ENCODE assay signal across 13 cellular contexts in the genomic region with DNA sequence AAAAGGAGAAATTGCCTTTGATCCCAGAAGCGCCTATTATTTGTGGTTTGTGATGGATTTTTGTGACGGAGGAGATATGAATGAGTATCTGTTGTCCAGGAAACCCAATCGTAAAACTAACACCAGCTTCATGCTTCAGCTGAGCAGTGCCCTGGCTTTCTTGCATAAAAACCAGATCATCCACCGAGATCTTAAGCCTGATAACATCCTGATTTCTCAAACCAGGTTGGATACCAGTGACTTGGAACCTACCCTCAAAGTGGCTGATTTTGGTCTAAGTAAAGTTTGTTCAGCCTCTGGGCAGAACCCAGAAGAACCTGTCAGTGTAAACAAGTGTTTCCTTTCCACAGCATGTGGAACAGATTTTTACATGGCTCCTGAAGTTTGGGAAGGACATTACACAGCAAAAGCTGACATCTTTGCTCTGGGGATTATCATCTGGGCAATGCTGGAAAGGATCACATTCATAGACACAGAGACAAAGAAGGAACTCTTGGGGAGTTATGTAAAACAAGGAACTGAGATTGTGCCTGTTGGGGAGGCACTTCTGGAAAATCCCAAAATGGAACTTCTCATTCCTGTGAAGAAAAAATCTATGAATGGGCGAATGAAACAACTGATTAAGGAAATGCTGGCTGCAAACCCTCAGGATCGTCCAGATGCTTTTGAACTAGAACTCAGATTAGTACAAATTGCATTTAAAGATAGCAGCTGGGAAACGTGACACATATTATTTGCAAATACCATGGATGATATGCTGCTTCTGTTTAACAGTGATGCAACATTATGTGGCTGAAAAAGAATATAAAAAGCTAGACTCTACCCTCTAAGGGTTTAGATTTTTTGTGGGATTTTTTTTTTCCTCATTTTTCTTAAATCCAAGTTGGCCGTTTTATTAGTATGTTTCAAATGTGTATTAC. TPM values are rescaled to one million over a fixed set of nuclear protein-coding genes. Genes with fewer than 3 reads are reported as not detected.
A peak's percentile ranks its signal among the peaks of the same experiment; 100 is the strongest.
DNase-seq lines count a peak whose midpoint lies in the region; ATAC-seq, FAIRE-seq and TF ChIP-seq lines count a peak whose summit lies in the region.
"Had no signal": no experiment of that assay in that cellular context is flagged by ENCODE, and none has a peak within 500 bp of the region (broad histone marks: within the 10 kb centered on the region; RNA-seq: fewer than 3 reads in every experiment).

No MANE protein-coding gene starts in this region.

- DNase-seq in CD4-positive, alpha-beta memory T cell: no peak
- peak; percentile 73 for DNase-seq in HFFc6
- no peak for DNase-seq in body of pancreas
- DNase-seq in pancreas: no peak
- no peak for DNase-seq in cortex of kidney (lab: John Stamatoyannopoulos, UW)
- no peak for DNase-seq in stimulated activated CD4-positive, alpha-beta T cell treated with anti-CD3 and anti-CD28 coated beads, Interleukin-2, amount 100 ng/mL, for 24 hours
- no peak for DNase-seq in stimulated activated naive CD4-positive, alpha-beta T cell treated with Interleukin-2 at 50 U/mL for 16 hours (lab: John Stamatoyannopoulos, UW)
- DNase-seq in ecto neural progenitor cell (ENCODE audit: low spot score): no peak
- DNase-seq: activated naive CD8-positive, alpha-beta T cell treated with anti-CD3 and anti-CD28 coated beads, Interleukin-2, amount 10 ng/mL, durations not matched to agents 7 days and 5 days; NCI-H446 treated with DMSO at 0.1 percent for 48 hours; stimulated activated naive CD4-positive, alpha-beta T cell had no signal

- H3K36me3 ChIP-seq in CD4-positive, alpha-beta memory T cell (ENCODE audit: insufficient read depth, low read length): peaks cover 15% of the 10 kb centered on the region
- H3K36me3 ChIP-seq in body of pancreas (replicated peaks in 1 of 2; ENCODE audit: insufficient read depth in 1 of 2, low read depth in 2 of 2) (no peaks in the 10 kb centered on the region), pancreas (no peaks in the 10 kb centered on the region)

- H3K9me3 ChIP-seq in CD4-positive, alpha-beta memory T cell (ENCODE audit: control insufficient read depth in 1 of 2, low read length in 2 of 2): no peaks in the 10 kb centered on the region
- H3K9me3 ChIP-seq in body of pancreas (no peaks in the 10 kb centered on the region), pancreas (no peaks in the 10 kb centered on the region)

- intact Hi-C loops in CD4-positive, alpha-beta memory T cell (cut with micrococcal nuclease): loop anchor here (10.0 kb wide), 1 partner anchor 877 kb away; a partner anchor contains a TSS
- intact Hi-C loops in body of pancreas (cut with DNase I): no loop called here
- intact Hi-C loops in pancreas (cut with DNase I): no loop called here

- no peak for ATAC-seq in body of pancreas
- peak in 2 of 4 donors; percentile 17 to 22 for ATAC-seq in pancreas

- H3K27ac ChIP-seq in CD4-positive, alpha-beta memory T cell (ENCODE audit: low read depth, low read length): no peak overlapping the region
- peak overlapping the region in 3 of 4 donors; percentile 48 to 90 (median 69) for H3K27ac ChIP-seq in body of pancreas
- H3K27ac ChIP-seq in pancreas: peak overlapping the region in 2 of 4 donors; percentile 54 to 70

- H3K27ac Mint-ChIP-seq in CD4-positive, alpha-beta memory T cell: peak overlapping the region in 4 of 7 donors; percentile 13 to 83 (median 38)
- H3K27ac Mint-ChIP-seq in HFFc6: peak overlapping the region; percentile 86
- H3K27ac Mint-ChIP-seq: activated naive CD8-positive, alpha-beta T cell treated with anti-CD3 and anti-CD28 coated beads, Interleukin-2, amount 10 ng/mL, durations not matched to agents 7 days and 5 days had no signal

- POLR2A ChIA-PET in CD4-positive, alpha-beta memory T cell (lab: Charles Lee; ENCODE audit: partially characterized antibody): interaction anchor here (1.1 to 9.5 kb wide), 5 partner anchors 10 to 310 kb away, joined by 3 to 189 read pairs (median 4); a partner anchor contains a TSS

- no peak overlapping the region for H3K4me3 Mint-ChIP-seq in CD4-positive, alpha-beta memory T cell
- peak overlapping the region; percentile 50 for H3K4me3 Mint-ChIP-seq in HFFc6
- H3K4me3 Mint-ChIP-seq: activated naive CD8-positive, alpha-beta T cell treated with anti-CD3 and anti-CD28 coated beads, Interleukin-2, amount 10 ng/mL, durations not matched to agents 7 days and 5 days had no signal

- CTCF ChIA-PET in CD4-positive, alpha-beta memory T cell (lab: Charles Lee; ENCODE audit: partially characterized antibody): interaction anchor here (0.7 to 11.2 kb wide), 6 partner anchors 10 to 112 kb away, joined by 3 to 199 read pairs (median 5); a partner anchor contains a TSS

- peak; percentile 64 for FAIRE-seq in pancreas (lab: Jason Lieb, UNC)

- no peak overlapping the region for H3K4me3 ChIP-seq in CD4-positive, alpha-beta memory T cell (ENCODE audit: low read length in 2 of 2)
- H3K4me3 ChIP-seq in body of pancreas (no peak overlapping the region), pancreas (no peak overlapping the region)

- no peak for TF ChIP-seq POLR2A in body of pancreas (IDR thresholded peaks at IDR 0.05)

- TF ChIP-seq CTCF in HFFc6 (IDR thresholded peaks at IDR 0.05): no peak
- TF ChIP-seq CTCF in body of pancreas (IDR thresholded peaks at IDR 0.05): no peak
- no peak for TF ChIP-seq CTCF in pancreas (IDR thresholded peaks at IDR 0.05)

- H3K27me3 ChIP-seq in CD4-positive, alpha-beta memory T cell (ENCODE audit: insufficient read depth, low read length): no peaks in the 10 kb centered on the region
- H3K27me3 ChIP-seq in body of pancreas: no peaks in the 10 kb centered on the region
- no peaks in the 10 kb centered on the region for H3K27me3 ChIP-seq in pancreas

- peaks cover 46% of the 10 kb centered on the region for H3K4me1 ChIP-seq in CD4-positive, alpha-beta memory T cell (ENCODE audit: insufficient read depth, low read length)
- peaks cover 92% of the 10 kb centered on the region for H3K4me1 ChIP-seq in body of pancreas
- H3K4me1 ChIP-seq in pancreas: peaks cover 34 to 68% (median 60%) of the 10 kb centered on the region in 3 donors

- no peaks in the 10 kb centered on the region for H3K9me3 Mint-ChIP-seq in CD4-positive, alpha-beta memory T cell
- H3K9me3 Mint-ChIP-seq in HFFc6: no peaks in the 10 kb centered on the region
- H3K9me3 Mint-ChIP-seq: activated naive CD8-positive, alpha-beta T cell treated with anti-CD3 and anti-CD28 coated beads, Interleukin-2, amount 10 ng/mL, durations not matched to agents 7 days and 5 days had no signal

- WGBS in body of pancreas, 2 donors: 22 to 28% methylated on average over 8 of the region's 8 CpGs
- WGBS in pancreas, 2 donors: 23 to 26% methylated on average over 8 of the region's 8 CpGs

- H3K4me1 Mint-ChIP-seq in CD4-positive, alpha-beta memory T cell: peaks cover 21 to 41% (median 32%) of the 10 kb centered on the region in 4 donors
- H3K4me1 Mint-ChIP-seq in HFFc6 (ENCODE audit: low read depth): peaks cover 29% of the 10 kb centered on the region

- no peaks in the 10 kb centered on the region for H3K27me3 Mint-ChIP-seq in CD4-positive, alpha-beta memory T cell
- no peaks in the 10 kb centered on the region; the same call in 1 of the 2 replicates for H3K27me3 Mint-ChIP-seq in HFFc6 (ENCODE audit: insufficient read depth)
- H3K27me3 Mint-ChIP-seq: activated naive CD8-positive, alpha-beta T cell treated with anti-CD3 and anti-CD28 coated beads, Interleukin-2, amount 10 ng/mL, durations not matched to agents 7 days and 5 days had no signal

- H3K36me3 Mint-ChIP-seq in CD4-positive, alpha-beta memory T cell: peaks cover 5 to 47% of the 10 kb centered on the region in 2 donors
- H3K36me3 Mint-ChIP-seq in HFFc6 (ENCODE audit: low read depth): peaks cover 12% of the 10 kb centered on the region; the same call in 1 of the 2 replicates

RNA-seq across cellular contexts. Expression of a gene that starts 10.5 kb away (rescaled TPM):
- 10 to 100 TPM; 20.1 to 25.0 TPM for total RNA-seq in CD4-positive, alpha-beta memory T cell
- 1 to 10 TPM; 5.5 to 8.7 TPM for polyA plus RNA-seq in CD4-positive, alpha-beta memory T cell
- 1 to 10 TPM; 2.5 to 4.4 (median 3.8) TPM for total RNA-seq in HFFc6 (2021; fragmentation: NEBNext Ultra II Directional; extraction: Animal tissue kit (Norgen Biotek cat#: 25700))
- 1 to 10 TPM; 5.6 to 7.8 TPM for total RNA-seq in body of pancreas
- total RNA-seq in pancreas: 10 to 100 TPM in 1 of 6 donors, 1 to 10 TPM in 5; 5.9 to 12.1 (median 6.6) TPM
- 1 to 10 TPM; 1.7 to 3.6 TPM for polyA plus RNA-seq in pancreas

RNA-seq across cellular contexts. Expression of a gene that starts 36.8 kb away (rescaled TPM):
- not detected for total RNA-seq in CD4-positive, alpha-beta memory T cell
- not detected for polyA plus RNA-seq in CD4-positive, alpha-beta memory T cell
- not detected for total RNA-seq in HFFc6 (2021; fragmentation: NEBNext Ultra II Directional; extraction: Animal tissue kit (Norgen Biotek cat#: 25700))
- 1 to 10 TPM; 3.1 to 4.6 TPM for total RNA-seq in body of pancreas
- total RNA-seq in pancreas: 1 to 10 TPM in 4 of 6 donors, under 1 TPM in 2; 0.79 to 1.7 (median 1.1) TPM
- polyA plus RNA-seq in pancreas: 1 to 10 TPM; 2.6 to 3.5 TPM
- total RNA-seq: activated naive CD8-positive, alpha-beta T cell treated with anti-CD3 and anti-CD28 coated beads, Interleukin-2, amount 10 ng/mL, durations not matched to agents 7 days and 5 days; epithelial cell of proximal tubule had no signal

RNA-seq across cellular contexts. Expression of a gene that starts 46.6 kb away (rescaled TPM):
- total RNA-seq in CD4-positive, alpha-beta memory T cell: not detected
- polyA plus RNA-seq in CD4-positive, alpha-beta memory T cell: not detected
- total RNA-seq in HFFc6 (2021; fragmentation: NEBNext Ultra II Directional; extraction: Animal tissue kit (Norgen Biotek cat#: 25700)): not detected
- total RNA-seq in body of pancreas (not detected), pancreas (not detected)
- polyA plus RNA-seq in pancreas: not detected
- total RNA-seq: activated naive CD8-positive, alpha-beta T cell treated with anti-CD3 and anti-CD28 coated beads, Interleukin-2, amount 10 ng/mL, durations not matched to agents 7 days and 5 days; epithelial cell of proximal tubule; liver had no signal
- polyA plus RNA-seq: liver had no signal

RNA-seq across cellular contexts. Expression of a gene that starts 47.6 kb away (rescaled TPM):
- 10 to 100 TPM; 10.7 to 12.4 TPM for total RNA-seq in CD4-positive, alpha-beta memory T cell
- 10 to 100 TPM; 21.6 to 32.9 TPM for polyA plus RNA-seq in CD4-positive, alpha-beta memory T cell
- total RNA-seq in HFFc6 (2021; fragmentation: NEBNext Ultra II Directional; extraction: Animal tissue kit (Norgen Biotek cat#: 25700)): 10 to 100 TPM; 33.5 to 46.3 (median 38.7) TPM
- total RNA-seq in body of pancreas (10 to 100 TPM; 25.2 to 33.0 TPM), pancreas (10 to 100 TPM; 18.4 to 36.7 (median 22.1) TPM)
- polyA plus RNA-seq in pancreas: 10 to 100 TPM; 69.9 to 80.7 TPM

RNA-seq across cellular contexts. Expression of a gene that starts 49.5 kb away (rescaled TPM):
- total RNA-seq in CD4-positive, alpha-beta memory T cell: not detected
- under 1 TPM; 0.53 to 0.78 TPM for polyA plus RNA-seq in CD4-positive, alpha-beta memory T cell
- total RNA-seq in HFFc6 (2021; fragmentation: NEBNext Ultra II Directional; extraction: Animal tissue kit (Norgen Biotek cat#: 25700)): not detected
- not detected for total RNA-seq in body of pancreas
- not detected for total RNA-seq in pancreas
- polyA plus RNA-seq in pancreas: under 1 TPM; 0.35 to 0.68 TPM
- total RNA-seq: activated naive CD8-positive, alpha-beta T cell treated with anti-CD3 and anti-CD28 coated beads, Interleukin-2, amount 10 ng/mL, durations not matched to agents 7 days and 5 days; epithelial cell of proximal tubule; liver had no signal
